In genomic region chr22:40240160-40240559, GRCh38 we compare ENCODE assay signal across 1 cellular context.
TF ChIP-seq lines count a peak whose summit lies in the region.

No MANE protein-coding gene starts in this region.

TF ChIP-seq in IMR-90, 13 proteins besides CTCF, POLR2A, EP300 and RAD21 (continued from another document):
- TF ChIP-seq USF2 (IDR thresholded peaks at IDR 0.05; ENCODE audit: low read depth, low read length) = no peak
- no peak for TF ChIP-seq MAZ (IDR thresholded peaks at IDR 0.05; ENCODE audit: borderline replicate concordance, low read depth, low read length)
- TF ChIP-seq ELK1 (IDR thresholded peaks at IDR 0.05; ENCODE audit: borderline replicate concordance, low read depth, low read length) = no peak
- no peak for TF ChIP-seq BHLHE40 (IDR thresholded peaks at IDR 0.05; ENCODE audit: low read depth, low read length)
- TF ChIP-seq FOS (IDR thresholded peaks at IDR 0.05; ENCODE audit: low read depth, low read length) = no peak
- no peak for TF ChIP-seq NFE2L2 (IDR thresholded peaks at IDR 0.05; ENCODE audit: low read depth, low read length)
- no peak for TF ChIP-seq RFX5 (IDR thresholded peaks at IDR 0.05; ENCODE audit: low read depth, low read length)
- no peak for TF ChIP-seq MXI1 (IDR thresholded peaks at IDR 0.05; ENCODE audit: borderline replicate concordance, low read depth, low read length)
- no peak for TF ChIP-seq MAFK (IDR thresholded peaks at IDR 0.05; ENCODE audit: low read depth, low read length)
- TF ChIP-seq RCOR1 (IDR thresholded peaks at IDR 0.05; ENCODE audit: insufficient replicate concordance, low read length) = no peak
- TF ChIP-seq SMC3 (IDR thresholded peaks at IDR 0.05; ENCODE audit: low read depth, low read length) = no peak
- TF ChIP-seq CEBPB (IDR thresholded peaks at IDR 0.05; ENCODE audit: low read depth, low read length) = no peak
